ENCODE assay signal across 8 cellular contexts in the genomic region with DNA sequence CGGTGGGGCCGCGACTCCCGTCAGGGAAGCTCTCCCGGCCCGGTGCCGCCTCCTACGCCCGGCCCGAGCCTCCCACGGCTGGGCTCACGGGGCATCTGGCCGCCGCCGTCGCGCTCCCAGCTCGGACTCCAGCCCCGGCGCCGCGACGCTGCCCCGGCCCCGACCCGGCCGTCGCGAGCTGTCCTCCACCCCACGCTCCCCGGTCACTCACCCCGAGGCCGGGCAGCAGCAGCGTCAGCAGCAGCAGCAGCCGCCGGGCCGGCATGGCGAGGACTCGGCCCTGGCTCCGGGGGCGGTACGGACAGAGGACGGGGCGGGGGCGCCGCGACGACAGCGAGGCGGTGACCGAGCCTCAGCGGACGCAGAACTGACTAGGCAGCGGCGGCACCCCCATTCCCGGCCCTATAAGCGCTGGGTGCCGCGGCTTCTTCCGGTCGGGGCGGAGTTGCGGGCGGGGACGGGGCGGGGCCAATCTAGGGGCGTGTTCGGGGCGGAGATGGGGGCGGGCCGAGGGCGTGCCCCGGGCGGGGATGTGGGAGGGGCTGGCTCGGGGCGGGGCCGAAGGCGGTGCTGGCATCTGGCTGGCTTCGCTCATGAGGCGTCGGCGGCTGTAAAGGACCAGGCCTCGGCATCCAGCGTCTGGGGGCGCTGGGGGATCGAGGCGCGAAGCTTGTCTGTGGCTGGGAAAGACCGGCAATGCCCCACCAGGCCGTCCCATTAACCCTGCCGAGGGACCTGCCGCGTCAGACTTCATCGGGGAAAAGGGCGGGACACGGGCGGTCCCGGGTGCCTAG. TPM values are rescaled to one million over a fixed set of nuclear protein-coding genes. Genes with fewer than 3 reads are reported as not detected.
DNase-seq lines count a peak whose midpoint lies in the region; ATAC-seq lines count a peak whose summit lies in the region.

Gene ERN1 (minus strand): TSS at position 380 of the 794 bp plus-strand sequence. CDS start 115 bp downstream, at position 265.

- no peaks in the 10 kb centered on the region for H3K36me3 ChIP-seq in urinary bladder (ENCODE audit: insufficient read depth)

- DNase-seq in NCI-H1694 (lab: John Stamatoyannopoulos, UW) (peak; percentile 38), left ventricle myocardium superior (peak; percentile 96), pulmonary artery endothelial cell (ENCODE audit: low read depth, low spot score) (peak; percentile 84)

- intact Hi-C loops in T-helper 2 cell treated with Interferon-gamma antibody and Interleukin-4, amounts not matched to agents 100 ng/mL and 5 ng/mL, for 36 hours (cut with micrococcal nuclease) = loop anchor here (1.0 to 5.0 kb wide), 8 partner anchors 9 to 288 kb away; partner anchors contain the start of gene SMARCD2
- intact Hi-C loops in left ventricle myocardium superior (cut with micrococcal nuclease) = loop anchor here (5.0 kb wide), 1 partner anchor 103 kb away; no protein-coding TSS in a partner anchor

- H3K4me3 ChIP-seq in urinary bladder (ENCODE audit: low read depth, low read length) = peak within 1 kb of the TSS; percentile 81

- under 1% methylated on average over 98 of the region's 98 CpGs for WGBS in urinary bladder

- ATAC-seq in GM18498 (IDR thresholded peaks at IDR 0.05; ENCODE audit: unreplicated experiment) (peak; percentile 88), HG02852 (IDR thresholded peaks at IDR 0.05; ENCODE audit: unreplicated experiment) (peak; percentile 78), left ventricle myocardium superior (peak; percentile 98)

- H3K4me1 ChIP-seq in urinary bladder (ENCODE audit: insufficient read depth) = peaks cover 1% of the 10 kb centered on the region

- H3K27ac ChIP-seq in angular gyrus (ENCODE audit: low read depth, low read length) (peak within 1 kb of the TSS; percentile 78), urinary bladder (ENCODE audit: low read depth) (peak within 1 kb of the TSS; percentile 94)

RNA-seq across cellular contexts. Expression of gene ERN1, which starts in this region (rescaled TPM):
- 117 and 127 TPM in 2 replicates for total RNA-seq in T-helper 2 cell treated with Interferon-gamma antibody and Interleukin-4, amounts not matched to agents 100 ng/mL and 5 ng/mL, for 36 hours
- total RNA-seq in left ventricle myocardium superior (9.0 TPM), pulmonary artery endothelial cell (9.9 and 14.1 TPM in 2 replicates), urinary bladder (10.0 TPM)
- 9.1 TPM for polyA plus RNA-seq in urinary bladder

Comparison
In these comparisons a context has a peak if more than half of its experiments do, and no peak if none do; other contexts are left out.
1. Peak in every context shown above with its lines: DNase-seq, ATAC-seq, H3K4me3 ChIP-seq and H3K27ac ChIP-seq.
2. DNase-seq: peak in every context shown above with its lines; median percentile 96 in left ventricle myocardium superior; 84 in pulmonary artery endothelial cell; 38 in NCI-H1694.